10 cellular contexts compared by ENCODE assay signal in the genomic region with DNA sequence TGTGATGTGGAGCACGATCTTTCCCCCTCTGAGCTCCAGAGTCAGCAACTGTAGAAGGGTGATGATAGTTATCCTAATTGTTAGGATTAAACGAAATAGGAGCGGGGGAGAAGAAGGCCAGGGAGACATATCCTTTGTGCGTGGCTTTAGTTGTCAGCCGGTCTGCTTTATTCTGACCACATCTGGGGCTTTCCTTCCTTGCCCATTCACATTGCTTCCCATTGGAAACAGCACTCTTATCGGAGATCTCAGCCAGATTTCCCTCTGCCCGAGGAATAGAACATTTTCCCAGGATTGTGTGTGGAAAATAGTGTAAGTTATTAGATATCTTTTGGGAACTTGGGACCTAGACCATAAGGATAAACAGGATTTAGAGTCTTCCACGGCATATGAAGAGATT. TPM values are rescaled to one million over a fixed set of nuclear protein-coding genes. Genes with fewer than 3 reads are reported as not detected.
DNase-seq lines count a peak whose midpoint lies in the region; ATAC-seq, FAIRE-seq and TF ChIP-seq lines count a peak whose summit lies in the region.
"Had no signal": no experiment of that assay in that cellular context is flagged by ENCODE, and none has a peak within 500 bp of the region (broad histone marks: within the 10 kb centered on the region; RNA-seq: fewer than 3 reads in every experiment).

No MANE protein-coding gene starts in this region.

- peaks cover 55% of the 10 kb centered on the region for H3K79me2 ChIP-seq in K562 (ENCODE audit: control insufficient read depth, insufficient read depth, low read length)

- H3K27ac ChIP-seq in heart left ventricle (peak overlapping the region in 7 of 12 donors; percentile 91 to 99 (median 92)), K562 (ENCODE audit: extremely low read depth, low read depth, low read length) (no peak overlapping the region), mesodermal cell (ENCODE audit: low read depth, low read length, severe bottlenecking) (no peak overlapping the region), upper lobe of right lung (peak overlapping the region; percentile 91)

- no peak for FAIRE-seq in K562 (lab: Jason Lieb, UNC)

- WGBS in heart left ventricle, 4 donors: 41 to 65% (median 49%) methylated on average over 8 of the region's 8 CpGs
- WGBS in K562 (ENCODE audit: insufficient coverage, low coverage, missing lambda C conversion rate): 39% methylated on average over 8 of the region's 8 CpGs
- 87 to 88% methylated on average over 3 to 6 of the region's 8 CpGs for WGBS in mesodermal cell (ENCODE audit: insufficient coverage in 2 of 2), 2 experiments

- peak overlapping the region; percentile 94 for H3K4me2 ChIP-seq in K562 (ENCODE audit: insufficient read depth, low read length)

- H3K9me1 ChIP-seq in K562 (ENCODE audit: control insufficient read depth, insufficient read depth, low read length): no peaks in the 10 kb centered on the region

- H3K4me1 ChIP-seq in heart left ventricle (peaks cover 2 to 63% (median 49%) of the 10 kb centered on the region in 12 donors), K562 (replicated peaks in 1 of 2; ENCODE audit: control insufficient read depth in 2 of 2, insufficient read depth in 2 of 2, low read length in 2 of 2) (peaks cover 23 to 31% of the 10 kb centered on the region in 2 experiments), mesodermal cell (ENCODE audit: control insufficient read depth, insufficient read depth, low read length, poor library complexity, severe bottlenecking) (peaks cover 10% of the 10 kb centered on the region), upper lobe of right lung (peaks cover 47% of the 10 kb centered on the region)

- TF ChIP-seq POLR2A in heart left ventricle (IDR thresholded peaks at IDR 0.05) (no peak), K562 (conservative IDR thresholded peaks at IDR 0.05) (no peak)

- TF ChIP-seq CTCF in heart left ventricle (IDR thresholded peaks at IDR 0.05) (no peak), K562 (IDR thresholded peaks at IDR 0.05 in 2 of 3, conservative IDR thresholded peaks at IDR 0.05 in 1 of 3; ENCODE audit: insufficient read depth in 2 of 3, low read depth in 1 of 3, low read length in 3 of 3) (no peak), upper lobe of right lung (IDR thresholded peaks at IDR 0.05) (no peak)

- H3K9me3 ChIP-seq in heart left ventricle (no peaks in the 10 kb centered on the region), K562 (replicated peaks; ENCODE audit: control insufficient read depth, insufficient read depth, low read depth, low read length) (peaks cover 2% of the 10 kb centered on the region; the same call in 1 of the 2 replicates), mesodermal cell (ENCODE audit: control insufficient read depth, low read length) (peaks cover 5% of the 10 kb centered on the region), upper lobe of right lung (no peaks in the 10 kb centered on the region)

- CTCF ChIA-PET in K562 (lab: Yijun Ruan, JAX; ENCODE audit: low intra/inter-chr PET ratio): no interaction called here

- no peak for TF ChIP-seq RAD21 in K562 (CRISPR knock-in tag; conservative IDR thresholded peaks at IDR 0.05 in 1 of 2, IDR thresholded peaks at IDR 0.05 in 1 of 2)

- BruUV-seq in K562 (replicated peaks; lab: Mats Ljungman, UMichigan): no TSS peak

- H4K20me1 ChIP-seq in K562 (replicated peaks; ENCODE audit: control insufficient read depth, insufficient read depth, low read length): no peaks in the 10 kb centered on the region

- no peak for ATAC-seq in heart left ventricle
- no peak for ATAC-seq in K562
- ATAC-seq in upper lobe of right lung: no peak
- ATAC-seq in GM21528 (IDR thresholded peaks at IDR 0.05; ENCODE audit: low FRiP score, unreplicated experiment): no peak

- TF ChIP-seq EP300 in K562 (IDR thresholded peaks at IDR 0.05; ENCODE audit: low read length): no peak

- H3K4me3 ChIP-seq in heart left ventricle (peak overlapping the region in 11 of 12 donors; percentile 57 to 97 (median 87)), K562 (peak overlapping the region; percentile 76), mesodermal cell (ENCODE audit: extremely low read depth, insufficient read depth, low read length, poor library complexity, severe bottlenecking) (peak overlapping the region; percentile 68), upper lobe of right lung (peak overlapping the region; percentile 79)

- H3K36me3 ChIP-seq in heart left ventricle (no peaks in the 10 kb centered on the region), K562 (ENCODE audit: control insufficient read depth, insufficient read depth, low read length) (peaks cover 7% of the 10 kb centered on the region; the same call in 2 of the 3 replicates), mesodermal cell (ENCODE audit: control insufficient read depth, insufficient read depth, low read length) (peaks cover 18% of the 10 kb centered on the region), upper lobe of right lung (no peaks in the 10 kb centered on the region)

- no peak overlapping the region for H2AFZ ChIP-seq in K562 (ENCODE audit: low read depth, low read length)

- intact Hi-C loops in heart left ventricle (cut with DNase I): loop anchor here in 8 of 10 donors (5.0 to 10.0 kb wide), 3 partner anchors 51 to 61 kb away; no protein-coding TSS in a partner anchor
- intact Hi-C loops in cardiac septum (cut with DNase I): loop anchor here (10.0 kb wide), 1 partner anchor 61 kb away; no protein-coding TSS in a partner anchor
- intact Hi-C loops in K562 (cut with micrococcal nuclease): no loop called here
- intact Hi-C loops in upper lobe of right lung (cut with DNase I): no loop called here

- H3K27me3 ChIP-seq in heart left ventricle: no peaks in the 10 kb centered on the region
- no peaks in the 10 kb centered on the region for H3K27me3 ChIP-seq in K562 (ENCODE audit: control insufficient read depth in 2 of 2, insufficient read depth in 2 of 2, low read length in 2 of 2)
- H3K27me3 ChIP-seq in upper lobe of right lung: no peaks in the 10 kb centered on the region

- DNase-seq in heart left ventricle (no peak), cardiac septum (ENCODE audit: low spot score) (no peak), K562 (ENCODE audit: extremely low read depth in 1 of 4, low spot score in 3 of 4) (no peak), upper lobe of right lung (no peak), H4 (ENCODE audit: low spot score) (no peak), NCI-H1417 treated with DMSO at 0.1 percent for 48 hours (lab: John Stamatoyannopoulos, UW) (no peak)
- DNase-seq: DMS153; stimulated activated CD4-positive, alpha-beta T cell treated with anti-CD3 and anti-CD28 coated beads, Interleukin-12 subunit alpha, Interleukin-12 subunit beta, amount 100 ng/mL, for 4 hours had no signal

- POLR2A ChIA-PET in K562 (lab: Yijun Ruan, JAX): no interaction called here

- H3K9ac ChIP-seq in K562 (ENCODE audit: insufficient read depth in 1 of 2, low read depth in 2 of 2, low read length in 2 of 2): peak overlapping the region; percentile 77 to 93; a peak in 2 of 4 replicates

- in situ Hi-C loops in K562 (cut with MboI): no loop called here

RNA-seq across cellular contexts. Expression of a gene that starts 1.5 kb away (rescaled TPM):
- total RNA-seq in heart left ventricle: 10 to 100 TPM; 35.7 to 59.9 (median 45.1) TPM
- 100 to 1,000 TPM in 1 of 2 donors, 10 to 100 TPM in 1; 30.5 to 111 TPM for polyA plus RNA-seq in heart left ventricle
- 49.9 TPM for total RNA-seq in cardiac septum
- 8.4 and 11.1 TPM in 2 replicates for total RNA-seq in K562 (2011; cell fraction: chromatin; rRNA removed; ENCODE audit: low replicate concordance)
- total RNA-seq in K562 (2011; cell fraction: nucleolus; rRNA removed): 7.0 and 9.2 TPM in 2 replicates
- total RNA-seq in K562 (2011; cell fraction: nucleoplasm; rRNA removed): 10.0 and 20.5 TPM in 2 replicates
- 32.6 and 38.2 TPM in 2 replicates for total RNA-seq in K562 (2014; rRNA removed)
- 38.4 and 42.0 TPM in 2 replicates for total RNA-seq in K562 (2014; rRNA removed; fragmentation: Illumina TruSeq; extraction: Trizol)
- 58.1 and 65.6 TPM in 2 replicates for total RNA-seq in K562 (2015; rRNA removed; fragmentation: Illumina TruSeq; extraction: Trizol)
- 30.9 and 31.6 TPM in 2 replicates for total RNA-seq in K562 (2021)
- polyA plus RNA-seq in K562 (2011; rRNA removed): 53.5 and 64.2 TPM in 2 replicates
- polyA plus RNA-seq in K562 (2011; cell fraction: cytosol; rRNA removed): 26.9 and 46.9 TPM in 2 replicates
- polyA plus RNA-seq in K562 (2011; cell fraction: nucleus; rRNA removed): 11.6 and 15.0 TPM in 2 replicates
- 67.0 TPM in 2 replicates for polyA plus RNA-seq in K562 (2012)
- polyA plus RNA-seq in K562 (2014; fragmentation: Illumina TruSeq; extraction: Trizol): 48.1 and 56.8 TPM in 2 replicates
- 10 to 100 TPM; 14.8 to 29.9 TPM for polyA plus RNA-seq in K562 (2014; fragmentation: Nextera tagmentation; extraction: Ambion mirVana)
- 41.1 and 46.6 TPM in 2 replicates for polyA plus RNA-seq in K562 (2014; rRNA removed)
- 38.1 and 47.9 TPM in 2 replicates for polyA minus RNA-seq in K562 (2011; rRNA and poly(A)+ RNA removed)
- 17.7 and 19.5 TPM in 2 replicates for polyA minus RNA-seq in K562 (2011; cell fraction: cytosol; rRNA and poly(A)+ RNA removed)
- polyA minus RNA-seq in K562 (2011; cell fraction: nucleus; rRNA and poly(A)+ RNA removed): 7.8 and 12.8 TPM in 2 replicates
- 81.9 TPM for polyA plus RNA-seq in mesodermal cell (2013, experiment 1 of 2)
- 78.4 TPM for polyA plus RNA-seq in mesodermal cell (2013, experiment 2 of 2)
- 65.9 TPM for total RNA-seq in upper lobe of right lung
- 31.8 and 34.4 TPM in 2 replicates for total RNA-seq in H4 (2014; rRNA removed; shearing (Covaris generic))

RNA-seq across cellular contexts. Expression of a gene that starts 31.0 kb away (rescaled TPM):
- total RNA-seq in heart left ventricle (10 to 100 TPM; 16.1 to 29.8 (median 26.8) TPM), cardiac septum (22.7 TPM), K562 (2014; rRNA removed) (17.8 and 26.9 TPM in 2 replicates), K562 (2014; rRNA removed; fragmentation: Illumina TruSeq; extraction: Trizol) (11.2 TPM in 2 replicates), K562 (2015; rRNA removed; fragmentation: Illumina TruSeq; extraction: Trizol) (11.5 and 11.6 TPM in 2 replicates), K562 (2021) (26.3 and 27.3 TPM in 2 replicates), upper lobe of right lung (26.6 TPM)
- polyA plus RNA-seq in heart left ventricle (10 to 100 TPM in 1 of 2 donors, 1 to 10 TPM in 1; 7.8 to 21.2 TPM), K562 (2011; rRNA removed) (8.7 and 12.1 TPM in 2 replicates), K562 (2014; fragmentation: Illumina TruSeq; extraction: Trizol) (23.4 and 28.2 TPM in 2 replicates), K562 (2014; fragmentation: Nextera tagmentation; extraction: Ambion mirVana) (1 to 10 TPM; 2.9 to 3.2 TPM), K562 (2014; rRNA removed) (12.0 and 14.6 TPM in 2 replicates)
- 24.9 and 37.8 TPM in 2 replicates for total RNA-seq in K562 (2011; cell fraction: chromatin; rRNA removed; ENCODE audit: low replicate concordance)
- 22.9 and 35.9 TPM in 2 replicates for total RNA-seq in K562 (2011; cell fraction: nucleolus; rRNA removed)
- total RNA-seq in K562 (2011; cell fraction: nucleoplasm; rRNA removed): 26.7 and 29.2 TPM in 2 replicates
- polyA plus RNA-seq in K562 (2011; cell fraction: cytosol; rRNA removed): 10.8 and 16.1 TPM in 2 replicates
- 19.2 and 23.5 TPM in 2 replicates for polyA plus RNA-seq in K562 (2011; cell fraction: nucleus; rRNA removed)
- 22.9 and 28.1 TPM in 2 replicates for polyA plus RNA-seq in K562 (2012)
- 8.3 and 8.6 TPM in 2 replicates for polyA minus RNA-seq in K562 (2011; rRNA and poly(A)+ RNA removed)
- 7.0 and 8.9 TPM in 2 replicates for polyA minus RNA-seq in K562 (2011; cell fraction: cytosol; rRNA and poly(A)+ RNA removed)
- polyA minus RNA-seq in K562 (2011; cell fraction: nucleus; rRNA and poly(A)+ RNA removed): 9.2 and 13.6 TPM in 2 replicates
- polyA plus RNA-seq in mesodermal cell (2013, experiment 1 of 2): 16.1 TPM
- polyA plus RNA-seq in mesodermal cell (2013, experiment 2 of 2): 15.9 TPM
- total RNA-seq in H4 (2014; rRNA removed; shearing (Covaris generic)): 24.7 and 39.3 TPM in 2 replicates

Comparison
In these comparisons a context has a peak if more than half of its experiments do, and no peak if none do; other contexts are left out.
1. H3K27ac ChIP-seq: peak in heart left ventricle (7 of 12) and upper lobe of right lung (single experiment); none in K562 (single experiment) and mesodermal cell (single experiment).
2. intact Hi-C loops: an anchor here in heart left ventricle (5.0 to 10.0 kb wide) and cardiac septum (10.0 kb wide); none called in K562 and upper lobe of right lung.
3. Peak in every context shown above with its lines, with median percentiles within 50 percentile points of each other: H3K4me3 ChIP-seq.